Comparison of ENCODE assay signal across 1 cellular context in genomic region chr16:53515811-53516210, GRCh38.
TF ChIP-seq lines count a peak whose summit lies in the region.

No MANE protein-coding gene starts in this region.

TF ChIP-seq in endothelial cell of umbilical vein, 7 proteins besides CTCF, POLR2A, EP300 and RAD21:
- TF ChIP-seq FOS (IDR thresholded peaks at IDR 0.05; ENCODE audit: borderline replicate concordance, insufficient read depth, low read length) = no peak
- TF ChIP-seq MYC (IDR thresholded peaks at IDR 0.05; ENCODE audit: low read depth, low read length) = no peak
- no peak for TF ChIP-seq JUN (IDR thresholded peaks at IDR 0.05; ENCODE audit: borderline replicate concordance, insufficient read depth, insufficient read length, low read depth)
- no peak for TF ChIP-seq MAX (IDR thresholded peaks at IDR 0.05; ENCODE audit: insufficient read depth, insufficient read length)
- TF ChIP-seq GATA2 (IDR thresholded peaks at IDR 0.05; ENCODE audit: insufficient read depth, insufficient read length, low read depth, low read length) = no peak
- TF ChIP-seq POLR2AphosphoS5 (IDR thresholded peaks at IDR 0.05; ENCODE audit: insufficient read depth, low read depth, low read length) = no peak
- no peak for TF ChIP-seq EZH2 (IDR thresholded peaks at IDR 0.05; ENCODE audit: borderline replicate concordance, low read depth, low read length, severe bottlenecking)
